Comparison of ENCODE assay signal across 8 cellular contexts in the genomic region with DNA sequence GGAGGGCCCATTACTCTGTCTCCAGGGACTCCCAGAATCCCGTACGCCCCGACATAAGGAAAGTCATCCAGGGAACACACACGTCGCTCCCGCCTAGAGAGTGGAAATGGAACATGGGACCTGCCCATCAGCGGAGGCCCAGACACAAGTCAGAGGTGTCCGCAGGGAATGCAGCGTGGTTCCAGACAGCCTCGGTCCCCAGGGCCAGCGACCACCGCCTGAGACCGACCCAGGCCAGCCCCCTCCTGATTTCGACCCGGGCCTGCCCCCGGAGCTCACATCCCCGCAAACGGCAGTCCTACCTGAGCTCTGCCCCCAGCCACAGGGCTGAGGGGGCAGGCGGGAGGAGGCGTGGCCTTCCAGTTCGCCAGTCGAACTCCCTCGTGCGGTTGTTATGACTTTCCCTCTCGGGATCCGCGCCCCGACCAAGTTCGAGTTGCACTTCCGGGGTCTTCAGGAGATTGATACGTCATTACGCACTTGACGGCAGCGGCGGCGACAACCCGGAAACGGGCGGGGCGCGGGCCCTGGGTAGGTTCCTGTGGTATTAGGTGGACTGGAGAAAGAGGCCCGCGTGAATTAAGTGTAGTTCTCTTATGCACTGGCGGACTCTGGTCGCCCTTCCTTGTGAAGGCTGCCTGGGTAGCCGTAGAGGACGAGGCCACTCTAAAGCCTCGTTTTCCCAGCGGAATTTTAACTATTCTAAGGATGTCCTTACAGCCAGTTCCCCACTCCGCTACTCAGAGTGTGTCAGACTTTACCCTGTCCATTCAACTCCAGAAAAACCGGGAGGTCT.
DNase-seq lines count a peak whose midpoint lies in the region; ATAC-seq and TF ChIP-seq lines count a peak whose summit lies in the region.

No MANE protein-coding gene starts in this region.

- TF ChIP-seq POLR2A in suprapubic skin (IDR thresholded peaks at IDR 0.05) = peak in 1 of 2 donors; percentile 58

- TF ChIP-seq CTCF in suprapubic skin (IDR thresholded peaks at IDR 0.05) = peak in 1 of 2 donors; percentile 19

- TF ChIP-seq EP300 in suprapubic skin (IDR thresholded peaks at IDR 0.05) = no peak

- peak overlapping the region; percentile 98 for H3K4me3 ChIP-seq in GM08714 (ENCODE audit: low read length)
- H3K4me3 ChIP-seq in suprapubic skin = peak overlapping the region; percentile 67

- H3K36me3 ChIP-seq in suprapubic skin = no peaks in the 10 kb centered on the region

- peak overlapping the region; percentile 85 for H3K27ac ChIP-seq in suprapubic skin

- peak; percentile 100 for ATAC-seq in HG02571 (IDR thresholded peaks at IDR 0.05; ENCODE audit: unreplicated experiment)

- 2% methylated on average over 43 of the region's 51 CpGs for WGBS in suprapubic skin

- peaks cover under 1% of the 10 kb centered on the region for H3K9me3 ChIP-seq in suprapubic skin

- no peaks in the 10 kb centered on the region for H3K27me3 ChIP-seq in suprapubic skin

- H3K4me1 ChIP-seq in suprapubic skin = peaks cover 13% of the 10 kb centered on the region

- DNase-seq in NAMALWA (ENCODE audit: low spot score) (peak; percentile 97), SK-N-DZ (ENCODE audit: low spot score) (peak; percentile 98), globus pallidus (ENCODE audit: low spot score) (peak; percentile 90), nucleus accumbens (lab: John Stamatoyannopoulos, UW) (peak; percentile 33 to 97 (median 87)), suprapubic skin (ENCODE audit: low spot score in 2 of 2) (peak; percentile 97 to 98)
- peak; percentile 92 for DNase-seq in activated naive CD4-positive, alpha-beta T cell treated with anti-CD3 and anti-CD28 coated beads, Interleukin-2, amount 50 U/mL, for 16 hours

Comparison
In these comparisons a context has a peak if more than half of its experiments do, and no peak if none do; other contexts are left out.
1. Peak in every context shown above with its lines: DNase-seq, ATAC-seq, H3K4me3 ChIP-seq and H3K27ac ChIP-seq.